ENCODE assay signal across 11 cellular contexts in genomic region chr17:78252111-78252634, GRCh38. TPM values are rescaled to one million over a fixed set of nuclear protein-coding genes. Genes with fewer than 3 reads are reported as not detected.
DNase-seq lines count a peak whose midpoint lies in the region; ATAC-seq and TF ChIP-seq lines count a peak whose summit lies in the region.
"Had no signal": no experiment of that assay in that cellular context is flagged by ENCODE, and none has a peak within 500 bp of the region (broad histone marks: within the 10 kb centered on the region; RNA-seq: fewer than 3 reads in every experiment).

No MANE protein-coding gene starts in this region.

- H3K4me1 ChIP-seq in heart right ventricle: peaks cover 2 to 57% (median 31%) of the 10 kb centered on the region in 9 donors

- H3K4me3 ChIP-seq in heart right ventricle: peak overlapping the region in 1 of 10 donors; percentile 10
- H3K4me3 ChIP-seq: A549, neural progenitor cell had no signal

- H3K27ac ChIP-seq in heart right ventricle: peak overlapping the region in 1 of 10 donors; percentile 63
- H3K27ac ChIP-seq: neural progenitor cell had no signal

- no peak for ATAC-seq in Right ventricle myocardium inferior
- no peak for ATAC-seq in heart right ventricle
- ATAC-seq in stimulated activated naive CD8-positive, alpha-beta T cell treated with anti-CD3 and anti-CD28 coated beads, Interleukin-15, Interleukin-2, amounts not matched to agents 100 U/mL and 50 U/mL, for 24 hours: peak; percentile 2
- ATAC-seq in HG03571 (IDR thresholded peaks at IDR 0.05; ENCODE audit: unreplicated experiment): no peak
- no peak for ATAC-seq in HG03139 (IDR thresholded peaks at IDR 0.05; ENCODE audit: unreplicated experiment)

- WGBS in heart right ventricle, 2 donors: 78 to 80% methylated on average over 12 of the region's 12 CpGs

- TF ChIP-seq CTCF in heart right ventricle (IDR thresholded peaks at IDR 0.05): no peak

- H3K36me3 ChIP-seq in heart right ventricle: no peaks in the 10 kb centered on the region
- H3K36me3 ChIP-seq: neural progenitor cell had no signal

- H3K27me3 ChIP-seq in heart right ventricle: no peaks in the 10 kb centered on the region
- H3K27me3 ChIP-seq: neural progenitor cell had no signal

- DNase-seq in Right ventricle myocardium inferior (ENCODE audit: missing footprints): peak; percentile 69
- DNase-seq in heart right ventricle: no peak
- peak; percentile 39 to 45 for DNase-seq in activated CD4-positive, alpha-beta T cell treated with anti-CD3 and anti-CD28 coated beads, Interleukin-2, amount 50 U/mL, for 4 hours
- DNase-seq in effector CD8-positive, alpha-beta T cell (lab: John Stamatoyannopoulos, UW): peak; percentile 62
- DNase-seq in stimulated activated naive CD8-positive, alpha-beta T cell treated with anti-CD3 and anti-CD28 coated beads, Interleukin-15, Interleukin-2, amounts not matched to agents 100 U/mL and 50 U/mL, for 24 hours: peak; percentile 36
- DNase-seq in NCI-H1417 (lab: John Stamatoyannopoulos, UW): no peak

- H3K9me3 ChIP-seq in heart right ventricle: no peaks in the 10 kb centered on the region
- H3K9me3 ChIP-seq: A549 had no signal

- intact Hi-C loops in Right ventricle myocardium inferior (cut with DNase I): no loop called here
- intact Hi-C loops in heart right ventricle (cut with DNase I): loop anchor here in 8 of 10 donors (5.0 kb wide), 4 partner anchors 65 to 235 kb away; partner anchors contain the start of genes AFMID (in 2 of the 8) and TK1 (in 2 of the 8)

RNA-seq across cellular contexts. Expression of gene TMEM235, which starts 20.7 kb away (rescaled TPM):
- total RNA-seq in Right ventricle myocardium inferior (not detected), heart right ventricle (not detected)
- not detected for polyA plus RNA-seq in heart right ventricle
- total RNA-seq: M059J had no signal
- polyA plus RNA-seq: A549 had no signal

RNA-seq across cellular contexts. Expression of gene BIRC5, which starts 38.1 kb away (rescaled TPM):
- total RNA-seq in Right ventricle myocardium inferior (1.2 TPM), heart right ventricle (1 to 10 TPM in 3 of 10 donors, under 1 TPM in 5, not detected in 2; 0.13 to 7.6 (median 0.79) TPM)
- polyA plus RNA-seq in heart right ventricle: under 1 TPM; 0.22 to 0.28 TPM

Comparison
In these comparisons a context has a peak if more than half of its experiments do, and no peak if none do; other contexts are left out.
1. DNase-seq: peak in Right ventricle myocardium inferior (single experiment), activated CD4-positive, alpha-beta T cell treated with anti-CD3 and anti-CD28 coated beads, Interleukin-2, amount 50 U/mL, for 4 hours (2 of 2), effector CD8-positive, alpha-beta T cell (single experiment) and stimulated activated naive CD8-positive, alpha-beta T cell treated with anti-CD3 and anti-CD28 coated beads, Interleukin-15, Interleukin-2, amounts not matched to agents 100 U/mL and 50 U/mL, for 24 hours (single experiment); none in heart right ventricle (0 of 2) and NCI-H1417 (0 of 3).